Comparison of ENCODE assay signal across 9 cellular contexts in genomic region chrX:131778269-131779218, GRCh38.
DNase-seq lines count a peak whose midpoint lies in the region; ATAC-seq lines count a peak whose summit lies in the region.
"Had no signal": no experiment of that assay in that cellular context is flagged by ENCODE, and none has a peak within 500 bp of the region (broad histone marks: within the 10 kb centered on the region; RNA-seq: fewer than 3 reads in every experiment).

No MANE protein-coding gene starts in this region.

- no peaks in the 10 kb centered on the region for H3K9me3 Mint-ChIP-seq in activated T-cell treated with anti-CD3 and anti-CD28 coated beads, Interleukin-2, amount 50 U/mL, for 24 hours
- no peaks in the 10 kb centered on the region for H3K9me3 Mint-ChIP-seq in naive B cell
- no peaks in the 10 kb centered on the region for H3K9me3 Mint-ChIP-seq in activated CD4-positive, alpha-beta T cell treated with anti-CD3 and anti-CD28 coated beads, Interleukin-2, amount 10 ng/mL, durations not matched to agents 7 days and 5 days
- H3K9me3 Mint-ChIP-seq: activated CD4-positive, alpha-beta memory T cell treated with anti-CD3 and anti-CD28 coated beads, Interleukin-2, amount 10 ng/mL, durations not matched to agents 7 days and 5 days had no signal

- H3K4me1 Mint-ChIP-seq in activated T-cell treated with anti-CD3 and anti-CD28 coated beads, Interleukin-2, amount 50 U/mL, for 24 hours (ENCODE audit: low read depth), result peaks cover 22% of the 10 kb centered on the region
- peaks cover 0 to 23% (median 0%) of the 10 kb centered on the region in 3 donors for H3K4me1 Mint-ChIP-seq in naive B cell
- H3K4me1 Mint-ChIP-seq in activated CD4-positive, alpha-beta T cell treated with anti-CD3 and anti-CD28 coated beads, Interleukin-2, amount 10 ng/mL, durations not matched to agents 7 days and 5 days, result no peaks in the 10 kb centered on the region
- H3K4me1 Mint-ChIP-seq: activated CD4-positive, alpha-beta memory T cell treated with anti-CD3 and anti-CD28 coated beads, Interleukin-2, amount 10 ng/mL, durations not matched to agents 7 days and 5 days had no signal

- DNase-seq in DMS 273 (lab: John Stamatoyannopoulos, UW; ENCODE audit: unreplicated experiment), result peak; percentile 86
- DNase-seq in activated T-cell treated with anti-CD3 and anti-CD28 coated beads, Interleukin-2, amount 50 U/mL, for 24 hours, result peak; percentile 72
- peak; percentile 75 for DNase-seq in naive B cell
- no peak for DNase-seq in NCI-H510A treated with DMSO at 0.1 percent for 48 hours (lab: John Stamatoyannopoulos, UW)
- DNase-seq in DMS79 (lab: John Stamatoyannopoulos, UW), result no peak
- no peak for DNase-seq in activated CD4-positive, alpha-beta T cell treated with anti-CD3 and anti-CD28 coated beads, Interleukin-2, amount 10 ng/mL, durations not matched to agents 7 days and 5 days
- DNase-seq in OCI-M1 (lab: John Stamatoyannopoulos, UW), result no peak
- DNase-seq: activated CD4-positive, alpha-beta memory T cell treated with anti-CD3 and anti-CD28 coated beads, Interleukin-2, amount 10 ng/mL, durations not matched to agents 7 days and 5 days had no signal

- POLR2A ChIA-PET in activated CD4-positive, alpha-beta T cell treated with anti-CD3 and anti-CD28 coated beads, Interleukin-2, amount 10 ng/mL, durations not matched to agents 7 days and 5 days (lab: Charles Lee), result no interaction called here

- peak overlapping the region; percentile 80 for H3K4me3 Mint-ChIP-seq in activated T-cell treated with anti-CD3 and anti-CD28 coated beads, Interleukin-2, amount 50 U/mL, for 24 hours
- peak overlapping the region in 6 of 8 donors; percentile 74 to 95 (median 92) for H3K4me3 Mint-ChIP-seq in naive B cell
- no peak overlapping the region for H3K4me3 Mint-ChIP-seq in activated CD4-positive, alpha-beta T cell treated with anti-CD3 and anti-CD28 coated beads, Interleukin-2, amount 10 ng/mL, durations not matched to agents 7 days and 5 days
- H3K4me3 Mint-ChIP-seq: activated CD4-positive, alpha-beta memory T cell treated with anti-CD3 and anti-CD28 coated beads, Interleukin-2, amount 10 ng/mL, durations not matched to agents 7 days and 5 days had no signal

- CTCF ChIA-PET in activated CD4-positive, alpha-beta T cell treated with anti-CD3 and anti-CD28 coated beads, Interleukin-2, amount 10 ng/mL, durations not matched to agents 7 days and 5 days (lab: Charles Lee), result interaction anchor here (0.6 to 1.2 kb wide), 9 partner anchors 10 to 37 kb away, joined by 3 to 6 read pairs (median 4); no protein-coding TSS in a partner anchor

- peaks cover 17% of the 10 kb centered on the region for H3K36me3 Mint-ChIP-seq in activated T-cell treated with anti-CD3 and anti-CD28 coated beads, Interleukin-2, amount 50 U/mL, for 24 hours (ENCODE audit: low read depth)
- H3K36me3 Mint-ChIP-seq in naive B cell, result no peaks in the 10 kb centered on the region
- H3K36me3 Mint-ChIP-seq in activated CD4-positive, alpha-beta T cell treated with anti-CD3 and anti-CD28 coated beads, Interleukin-2, amount 10 ng/mL, durations not matched to agents 7 days and 5 days (ENCODE audit: low read depth), result peaks cover 2% of the 10 kb centered on the region

- peaks cover 16% of the 10 kb centered on the region for H3K27me3 Mint-ChIP-seq in activated T-cell treated with anti-CD3 and anti-CD28 coated beads, Interleukin-2, amount 50 U/mL, for 24 hours
- H3K27me3 Mint-ChIP-seq in naive B cell, result no peaks in the 10 kb centered on the region
- no peaks in the 10 kb centered on the region for H3K27me3 Mint-ChIP-seq in activated CD4-positive, alpha-beta T cell treated with anti-CD3 and anti-CD28 coated beads, Interleukin-2, amount 10 ng/mL, durations not matched to agents 7 days and 5 days
- H3K27me3 Mint-ChIP-seq: activated CD4-positive, alpha-beta memory T cell treated with anti-CD3 and anti-CD28 coated beads, Interleukin-2, amount 10 ng/mL, durations not matched to agents 7 days and 5 days had no signal

- H3K27ac Mint-ChIP-seq in activated T-cell treated with anti-CD3 and anti-CD28 coated beads, Interleukin-2, amount 50 U/mL, for 24 hours, result peak overlapping the region; percentile 93
- H3K27ac Mint-ChIP-seq in naive B cell, result peak overlapping the region in 5 of 6 donors; percentile 78 to 93 (median 89)
- no peak overlapping the region for H3K27ac Mint-ChIP-seq in activated CD4-positive, alpha-beta T cell treated with anti-CD3 and anti-CD28 coated beads, Interleukin-2, amount 10 ng/mL, durations not matched to agents 7 days and 5 days
- H3K27ac Mint-ChIP-seq: activated CD4-positive, alpha-beta memory T cell treated with anti-CD3 and anti-CD28 coated beads, Interleukin-2, amount 10 ng/mL, durations not matched to agents 7 days and 5 days had no signal

- ATAC-seq in HG02852 (IDR thresholded peaks at IDR 0.05; ENCODE audit: unreplicated experiment) (peak; percentile 72), naive B cell (ENCODE audit: low read depth in 2 of 2) (peak in 1 of 2 donors; percentile 59)

Comparison
In these comparisons a context has a peak if more than half of its experiments do, and no peak if none do; other contexts are left out.
1. DNase-seq: peak in DMS 273 (single experiment), activated T-cell treated with anti-CD3 and anti-CD28 coated beads, Interleukin-2, amount 50 U/mL, for 24 hours (single experiment) and naive B cell (single experiment); none in NCI-H510A treated with DMSO at 0.1 percent for 48 hours (single experiment), DMS79 (single experiment), activated CD4-positive, alpha-beta T cell treated with anti-CD3 and anti-CD28 coated beads, Interleukin-2, amount 10 ng/mL, durations not matched to agents 7 days and 5 days (single experiment) and OCI-M1 (single experiment).